Comparison of ENCODE assay signal across 8 cellular contexts in the genomic region with DNA sequence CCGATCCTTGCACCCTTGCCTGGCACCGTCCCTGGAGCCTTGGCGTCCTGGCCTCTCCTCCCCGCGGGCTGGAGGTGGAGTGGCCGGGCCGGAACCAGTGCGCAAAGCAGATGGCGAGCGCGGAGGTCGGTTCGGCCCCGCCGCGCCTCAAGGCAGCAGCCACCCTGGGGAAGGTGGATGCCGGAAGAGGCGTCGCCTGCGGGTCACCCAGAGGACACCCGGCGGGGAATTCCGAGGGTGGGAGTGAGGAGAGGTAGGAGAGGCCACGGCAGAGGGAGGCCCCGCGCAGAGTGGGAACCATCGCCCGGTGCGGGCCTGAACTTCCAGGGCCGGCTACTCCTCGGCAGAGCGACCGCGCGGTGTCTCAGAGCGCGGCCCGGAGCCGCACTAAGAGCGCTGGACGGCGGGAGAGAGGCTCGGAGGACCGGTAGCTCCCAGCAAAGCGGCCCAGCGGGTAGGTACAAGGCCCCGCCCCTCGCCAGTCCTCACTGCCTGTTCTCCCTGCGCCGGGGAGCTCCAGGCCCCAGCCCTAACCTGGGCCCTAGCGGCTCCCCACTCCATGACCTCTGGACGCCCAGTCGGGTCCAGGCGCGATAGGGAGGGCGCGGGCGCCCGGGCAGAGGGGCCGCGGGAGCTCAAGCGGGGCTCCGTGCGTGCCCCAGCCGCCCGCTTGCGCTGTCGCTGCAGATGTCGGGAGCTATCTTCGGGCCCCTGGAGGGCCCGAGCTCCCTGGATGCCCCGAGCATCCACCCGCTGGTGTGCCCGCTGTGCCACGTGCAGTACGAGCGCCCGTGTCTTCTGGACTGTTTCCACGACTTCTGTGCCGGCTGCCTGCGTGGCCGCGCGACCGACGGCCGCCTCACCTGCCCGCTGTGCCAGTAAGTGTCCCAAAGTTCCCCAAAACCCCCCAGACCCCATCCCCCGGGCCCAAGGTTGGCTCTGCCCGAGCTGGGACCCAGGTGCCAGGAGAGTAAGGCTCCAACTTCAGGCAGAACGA. TPM values are rescaled to one million over a fixed set of nuclear protein-coding genes. Genes with fewer than 3 reads are reported as not detected.
A peak's percentile ranks its signal among the peaks of the same experiment; 100 is the strongest.
DNase-seq lines count a peak whose midpoint lies in the region; ATAC-seq and TF ChIP-seq lines count a peak whose summit lies in the region.

A gene with protein sequence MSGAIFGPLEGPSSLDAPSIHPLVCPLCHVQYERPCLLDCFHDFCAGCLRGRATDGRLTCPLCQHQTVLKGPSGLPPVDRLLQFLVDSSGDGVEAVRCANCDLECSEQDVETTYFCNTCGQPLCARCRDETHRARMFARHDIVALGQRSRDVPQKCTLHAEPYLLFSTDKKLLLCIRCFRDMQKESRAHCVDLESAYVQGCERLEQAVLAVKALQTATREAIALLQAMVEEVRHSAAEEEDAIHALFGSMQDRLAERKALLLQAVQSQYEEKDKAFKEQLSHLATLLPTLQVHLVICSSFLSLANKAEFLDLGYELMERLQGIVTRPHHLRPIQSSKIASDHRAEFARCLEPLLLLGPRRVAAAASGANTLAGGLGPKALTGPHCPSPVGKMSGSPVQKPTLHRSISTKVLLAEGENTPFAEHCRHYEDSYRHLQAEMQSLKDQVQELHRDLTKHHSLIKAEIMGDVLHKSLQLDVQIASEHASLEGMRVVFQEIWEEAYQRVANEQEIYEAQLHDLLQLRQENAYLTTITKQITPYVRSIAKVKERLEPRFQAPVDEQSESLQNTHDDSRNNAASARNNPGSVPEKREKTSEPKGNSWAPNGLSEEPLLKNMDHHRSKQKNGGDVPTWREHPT (plus strand): TSS at position 271 of the 997 bp plus-strand sequence. CDS start 417 bp downstream, at position 688.

- H3K27ac ChIP-seq in lung (ENCODE audit: low read depth in 1 of 2, low read length in 1 of 2): peak within 1 kb of the TSS; percentile 78 to 98

- H3K27me3 Mint-ChIP-seq in dendritic cell treated with granulocyte-macrophage colony-stimulating factor and Interleukin-4, amounts not matched to agents 40 ng/mL and 50 ng/mL, for 4 days: peaks cover 83% of the 10 kb centered on the region

- no peaks in the 10 kb centered on the region for H3K9me3 ChIP-seq in lung (ENCODE audit: control insufficient read depth in 2 of 2, insufficient read depth in 1 of 2, low read length in 1 of 2)

- H3K9me3 Mint-ChIP-seq in dendritic cell treated with granulocyte-macrophage colony-stimulating factor and Interleukin-4, amounts not matched to agents 40 ng/mL and 50 ng/mL, for 4 days: no peaks in the 10 kb centered on the region

- no peak within 1 kb of the TSS for H3K27ac Mint-ChIP-seq in dendritic cell treated with granulocyte-macrophage colony-stimulating factor and Interleukin-4, amounts not matched to agents 40 ng/mL and 50 ng/mL, for 4 days

- H3K4me3 ChIP-seq in lung: peak within 1 kb of the TSS; percentile 77

- H3K27me3 ChIP-seq in lung (ENCODE audit: control insufficient read depth, insufficient read depth): no peaks in the 10 kb centered on the region

- peak; percentile 65 for ATAC-seq in GM18868 (IDR thresholded peaks at IDR 0.05; ENCODE audit: unreplicated experiment)
- peak; percentile 46 for ATAC-seq in HG03460 (IDR thresholded peaks at IDR 0.05; ENCODE audit: unreplicated experiment)
- ATAC-seq in lung (ENCODE audit: insufficient read depth, low FRiP score): peak; percentile 64

- intact Hi-C loops in dendritic cell treated with granulocyte-macrophage colony-stimulating factor and Interleukin-4, amounts not matched to agents 40 ng/mL and 50 ng/mL, for 4 days (cut with micrococcal nuclease): loop anchor here (5.0 kb wide), 1 partner anchor 36 kb away; a partner anchor contains a TSS

- 4 to 6% methylated on average over 54 to 91 of the region's 91 CpGs for WGBS in lung, 2 donors

- peaks cover 0 to 20% of the 10 kb centered on the region in 2 donors for H3K4me1 ChIP-seq in lung (ENCODE audit: control insufficient read depth in 2 of 2, insufficient read depth in 2 of 2, low read length in 2 of 2)

- no peak for TF ChIP-seq CTCF in lung (IDR thresholded peaks at IDR 0.05; ENCODE audit: control extremely low read depth, extremely low read depth)

- H3K4me1 Mint-ChIP-seq in dendritic cell treated with granulocyte-macrophage colony-stimulating factor and Interleukin-4, amounts not matched to agents 40 ng/mL and 50 ng/mL, for 4 days (ENCODE audit: low read depth): peaks cover 29% of the 10 kb centered on the region

- H3K36me3 ChIP-seq in lung (ENCODE audit: control insufficient read depth in 2 of 2, insufficient read depth in 2 of 2, low read length in 2 of 2): no peaks in the 10 kb centered on the region

- DNase-seq in A172 (ENCODE audit: low spot score) (peak; percentile 55), lung (ENCODE audit: low spot score) (peak; percentile 65), NCI-H2107 treated with DMSO at 0.1 percent for 48 hours (lab: John Stamatoyannopoulos, UW; ENCODE audit: unreplicated experiment) (no peak)
- peak; percentile 32 for DNase-seq in activated CD4-positive, alpha-beta T cell treated with anti-CD3 and anti-CD28 coated beads for 1 hour
- peak; percentile 29 to 38 for DNase-seq in stimulated activated CD8-positive, alpha-beta memory T cell treated with anti-CD3 and anti-CD28 coated beads, Interleukin-15, amount 100 ng/mL, for 4 hours (ENCODE audit: low read depth in 2 of 2)

- H3K4me3 Mint-ChIP-seq in dendritic cell treated with granulocyte-macrophage colony-stimulating factor and Interleukin-4, amounts not matched to agents 40 ng/mL and 50 ng/mL, for 4 days: peak within 1 kb of the TSS; percentile 76

- H3K36me3 Mint-ChIP-seq in dendritic cell treated with granulocyte-macrophage colony-stimulating factor and Interleukin-4, amounts not matched to agents 40 ng/mL and 50 ng/mL, for 4 days (ENCODE audit: low read depth): no peaks in the 10 kb centered on the region

RNA-seq across cellular contexts. Expression of the gene that starts here (rescaled TPM):
- 4.0 and 6.3 TPM in 2 replicates for total RNA-seq in A172 (2014; rRNA removed; shearing (Covaris generic))
- total RNA-seq in lung: 10 to 100 TPM; 11.1 to 14.4 TPM
- polyA plus RNA-seq in lung: 10 to 100 TPM in 1 of 2 donors, 1 to 10 TPM in 1; 8.0 to 13.5 TPM
